In genomic region chr12:111322336-111323250, GRCh38 we compare ENCODE assay signal across 1 cellular context.
TF ChIP-seq lines count a peak whose summit lies in the region.

No MANE protein-coding gene starts in this region.

TF ChIP-seq in A549, 52 proteins besides CTCF, POLR2A, EP300 and RAD21 (continued from another document):
- TF ChIP-seq FOXS1 (CRISPR knock-in tag; IDR thresholded peaks at IDR 0.05) (no peak), FOSB (CRISPR knock-in tag; IDR thresholded peaks at IDR 0.05) (no peak), ZSCAN20 (CRISPR knock-in tag; IDR thresholded peaks at IDR 0.05) (no peak), KDM5A (IDR thresholded peaks at IDR 0.05) (no peak), SMC3 (IDR thresholded peaks at IDR 0.05) (no peak), BHLHE40 (IDR thresholded peaks at IDR 0.05; ENCODE audit: low read depth, low read length) (no peak), GATA3 (IDR thresholded peaks at IDR 0.05; ENCODE audit: borderline replicate concordance) (no peak), EHF (CRISPR knock-in tag; IDR thresholded peaks at IDR 0.05) (no peak), CBX2 (IDR thresholded peaks at IDR 0.05; ENCODE audit: borderline replicate concordance, low read depth) (no peak), ZFP36 (IDR thresholded peaks at IDR 0.05; ENCODE audit: borderline replicate concordance, partially characterized antibody) (no peak)
